ENCODE assay signal across 14 cellular contexts in genomic region chr10:13327516-13327915, GRCh38.
"Had no signal": no experiment of that assay in that cellular context is flagged by ENCODE, and none has a peak within 500 bp of the region (broad histone marks: within the 10 kb centered on the region; RNA-seq: fewer than 3 reads in every experiment).

No MANE protein-coding gene starts in this region.

- DNase-seq: activated CD4-positive, alpha-beta T cell treated with anti-CD3 and anti-CD28 coated beads for 1 hour; activated CD8-positive, alpha-beta memory T cell treated with anti-CD3 and anti-CD28 coated beads, Interleukin-2, amount 50 U/mL, for 4 hours; activated CD8-positive, alpha-beta T cell treated with anti-CD3 and anti-CD28 coated beads for 36 hours; activated gamma-delta T cell treated with Interleukin-2 at 50 U/mL for 16 hours; activated T-cell treated with anti-CD3 and anti-CD28 coated beads, Interleukin-2, amount 50 U/mL, for 72 hours; effector CD8-positive, alpha-beta T cell; kidney; right lobe of liver; SIG-M5; spleen; stimulated activated CD4-positive, alpha-beta T cell treated with anti-CD3 and anti-CD28 coated beads, Interleukin-1b, Interleukin-23, amount 100 ng/mL, for 48 hours; stimulated activated naive CD4-positive, alpha-beta T cell; substantia nigra; T-helper 2 cell had no signal

- H3K27me3 Mint-ChIP-seq: activated CD8-positive, alpha-beta T cell treated with anti-CD3 and anti-CD28 coated beads for 36 hours had no signal

- H3K27ac Mint-ChIP-seq: activated CD8-positive, alpha-beta T cell treated with anti-CD3 and anti-CD28 coated beads for 36 hours had no signal

- ATAC-seq: activated CD8-positive, alpha-beta T cell treated with anti-CD3 and anti-CD28 coated beads for 36 hours; activated T-cell treated with anti-CD3 and anti-CD28 coated beads, Interleukin-2, amount 50 U/mL, for 72 hours; right lobe of liver had no signal

- H3K4me3 Mint-ChIP-seq: activated CD8-positive, alpha-beta T cell treated with anti-CD3 and anti-CD28 coated beads for 36 hours; activated T-cell treated with anti-CD3 and anti-CD28 coated beads, Interleukin-2, amount 50 U/mL, for 72 hours had no signal

- H3K9me3 Mint-ChIP-seq: activated CD8-positive, alpha-beta T cell treated with anti-CD3 and anti-CD28 coated beads for 36 hours; activated T-cell treated with anti-CD3 and anti-CD28 coated beads, Interleukin-2, amount 50 U/mL, for 72 hours had no signal
